ENCODE assay signal across 13 cellular contexts in genomic region chr21:34204021-34204420, GRCh38.
DNase-seq lines count a peak whose midpoint lies in the region; FAIRE-seq and TF ChIP-seq lines count a peak whose summit lies in the region.
"Had no signal": no experiment of that assay in that cellular context is flagged by ENCODE, and none has a peak within 500 bp of the region (broad histone marks: within the 10 kb centered on the region; RNA-seq: fewer than 3 reads in every experiment).

No MANE protein-coding gene starts in this region.

- H3K36me3 Mint-ChIP-seq in endodermal cell (ENCODE audit: low read depth): peaks cover 3% of the 10 kb centered on the region

- peaks cover 5% of the 10 kb centered on the region for H3K27me3 ChIP-seq in endodermal cell (ENCODE audit: control insufficient read depth, insufficient read depth, low read length, poor library complexity, severe bottlenecking)
- H3K27me3 ChIP-seq in small intestine (ENCODE audit: control insufficient read depth in 2 of 2, insufficient read depth in 2 of 2, low read length in 2 of 2): no peaks in the 10 kb centered on the region
- H3K27me3 ChIP-seq: BLaER1 treated with 17β-estradiol and CSF1 and Interleukin-3, amounts not matched to agents 10 nM and 100 nM; left lung had no signal

- H3K27ac ChIP-seq in endodermal cell (ENCODE audit: low read depth, low read length) (peak overlapping the region; percentile 91), small intestine (ENCODE audit: low read depth in 1 of 2, low read length in 1 of 2) (no peak overlapping the region)

- DNase-seq in DMS79 (lab: John Stamatoyannopoulos, UW): peak; percentile 83
- DNase-seq in NCI-H345 (lab: John Stamatoyannopoulos, UW): peak; percentile 66
- DNase-seq in endodermal cell: no peak
- peak; percentile 32 for DNase-seq in small intestine
- DNase-seq in activated CD8-positive, alpha-beta memory T cell treated with anti-CD3 and anti-CD28 coated beads for 24 hours: no peak
- DNase-seq in GM03348 (ENCODE audit: low spot score): no peak
- DNase-seq in OCI-M2 (lab: John Stamatoyannopoulos, UW; ENCODE audit: unreplicated experiment): no peak
- DNase-seq: effector CD8-positive, alpha-beta T cell; HCEC 1CT; left lung; stimulated activated CD4-positive, alpha-beta T cell treated with anti-CD3 and anti-CD28 coated beads, Interleukin-2, amount 100 ng/mL, for 24 hours had no signal

- H3K9me3 Mint-ChIP-seq in endodermal cell: no peaks in the 10 kb centered on the region

- 87 to 91% methylated on average over 3 to 10 of the region's 10 CpGs for WGBS in endodermal cell (ENCODE audit: insufficient coverage in 1 of 2, insufficient read length in 1 of 2), 2 experiments
- WGBS in small intestine, 3 donors: 61 to 90% (median 74%) methylated on average over 10 of the region's 10 CpGs

- no peak overlapping the region for H3K4me3 ChIP-seq in endodermal cell (ENCODE audit: low read length)
- H3K4me3 ChIP-seq in small intestine (ENCODE audit: low read depth in 1 of 2, low read length in 2 of 2): no peak overlapping the region
- H3K4me3 ChIP-seq: BLaER1 treated with 17β-estradiol and CSF1 and Interleukin-3, amounts not matched to agents 10 nM and 100 nM; left lung had no signal

- no peaks in the 10 kb centered on the region for H3K9me3 ChIP-seq in endodermal cell (ENCODE audit: control insufficient read depth, low read length)
- no peaks in the 10 kb centered on the region for H3K9me3 ChIP-seq in small intestine (ENCODE audit: control insufficient read depth, low read depth)
- H3K9me3 ChIP-seq: left lung had no signal

- FAIRE-seq in small intestine (lab: Jason Lieb, UNC): no peak
- FAIRE-seq: RCC 7860 had no signal

- H3K4me3 Mint-ChIP-seq in endodermal cell: no peak overlapping the region

- no peaks in the 10 kb centered on the region for H3K27me3 Mint-ChIP-seq in endodermal cell (ENCODE audit: insufficient read depth)

- H3K4me1 ChIP-seq in endodermal cell (ENCODE audit: control insufficient read depth, insufficient read depth, low read length) (peaks cover 4% of the 10 kb centered on the region), small intestine (ENCODE audit: control insufficient read depth in 2 of 2, insufficient read depth in 1 of 2, low read depth in 1 of 2, low read length in 1 of 2) (no peaks in the 10 kb centered on the region)

- TF ChIP-seq CTCF in endodermal cell (conservative IDR thresholded peaks at IDR 0.05): no peak

- H3K27ac Mint-ChIP-seq in endodermal cell: no peak overlapping the region

- H3K36me3 ChIP-seq in endodermal cell (ENCODE audit: control insufficient read depth, insufficient read depth, low read length) (no peaks in the 10 kb centered on the region), small intestine (ENCODE audit: control insufficient read depth in 2 of 2, insufficient read depth in 2 of 2, low read length in 2 of 2) (no peaks in the 10 kb centered on the region)
- H3K36me3 ChIP-seq: BLaER1 treated with 17β-estradiol and CSF1 and Interleukin-3, amounts not matched to agents 10 nM and 100 nM; left lung had no signal

- H3K4me1 Mint-ChIP-seq in endodermal cell: peaks cover 39% of the 10 kb centered on the region

- H3K9ac ChIP-seq in endodermal cell (ENCODE audit: extremely low read depth, low read length, poor library complexity, severe bottlenecking): no peak overlapping the region
- H3K9ac ChIP-seq: BLaER1 treated with 17β-estradiol and CSF1 and Interleukin-3, amounts not matched to agents 10 nM and 100 nM had no signal

Comparison
In these comparisons a context has a peak if more than half of its experiments do, and no peak if none do; other contexts are left out.
1. DNase-seq: peak in DMS79 (single experiment), NCI-H345 (single experiment) and small intestine (single experiment); none in endodermal cell (single experiment), activated CD8-positive, alpha-beta memory T cell treated with anti-CD3 and anti-CD28 coated beads for 24 hours (single experiment), GM03348 (single experiment) and OCI-M2 (single experiment).